34 cellular contexts compared by ENCODE assay signal in genomic region chr2:117644403-117644802, GRCh38.
"Had no signal": no experiment of that assay in that cellular context is flagged by ENCODE, and none has a peak within 500 bp of the region (broad histone marks: within the 10 kb centered on the region; RNA-seq: fewer than 3 reads in every experiment).

No MANE protein-coding gene starts in this region.

- H3K27me3 ChIP-seq: MG63 had no signal

- H3K9ac ChIP-seq: KMS-11 had no signal

- H3K27ac ChIP-seq: KMS-11 had no signal

- DNase-seq: Karpas-422, Kasumi-1, MG63, MV-4-11, NCI-H1048, NCI-H1092, NCI-H1092 treated with DMSO at 0.1 percent for 48 hours, NCI-H1105, NCI-H1105 treated with DMSO at 0.1 percent for 48 hours, NCI-H1417, NCI-H1417 treated with DMSO at 0.1 percent for 48 hours, NCI-H1436, NCI-H1436 treated with DMSO at 0.1 percent for 48 hours, NCI-H146, NCI-H1694, NCI-H1694 treated with DMSO at 0.1 percent for 48 hours, NCI-H187, NCI-H187 treated with DMSO at 0.1 percent for 48 hours, NCI-H1930, NCI-H2029, NCI-H2029 treated with DMSO at 0.1 percent for 48 hours, NCI-H2081, NCI-H2081 treated with DMSO at 0.1 percent for 48 hours, NCI-H2107, NCI-H2171, NCI-H2171 treated with DMSO at 0.1 percent for 48 hours, NCI-H2227 treated with DMSO at 0.1 percent for 48 hours, NCI-H226, NCI-H345, NCI-H446, NCI-H446 treated with DMSO at 0.1 percent for 48 hours, NCI-H510A, NCI-H510A treated with DMSO at 0.1 percent for 48 hours had no signal

- H3K4me2 ChIP-seq: KMS-11 had no signal

- H3K9me3 ChIP-seq: MG63 had no signal

- H3K36me3 ChIP-seq: MG63 had no signal

- H3K4me3 ChIP-seq: MG63 had no signal
